In the genomic region with DNA sequence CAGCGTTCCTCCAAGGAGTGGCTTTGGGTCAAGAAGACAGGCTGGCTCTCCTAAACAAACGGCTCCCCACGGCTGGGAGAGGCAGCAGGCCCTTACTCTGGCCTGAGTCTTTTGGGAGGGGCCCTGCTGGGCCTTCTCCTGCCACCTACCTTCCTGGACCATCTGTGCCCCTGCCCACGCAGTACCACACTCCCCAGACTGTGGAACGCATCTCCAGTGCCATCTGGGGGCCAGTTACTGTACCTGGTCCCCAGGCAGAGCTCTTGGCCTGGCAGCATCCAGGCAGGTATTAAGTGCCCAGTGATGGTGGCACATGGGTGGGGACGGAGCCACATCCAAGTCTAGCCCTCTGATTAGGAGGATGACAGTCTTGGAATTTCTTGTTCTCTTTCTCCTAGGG, we compare ENCODE assay signal across 1 cellular context.
TF ChIP-seq lines count a peak whose summit lies in the region.

No MANE protein-coding gene starts in this region.

TF ChIP-seq in HCT116, 20 proteins besides CTCF, POLR2A, EP300 and RAD21:
- peak; percentile 45; the same call in 1 of the 2 replicates for TF ChIP-seq EGR1 (IDR thresholded peaks at IDR 0.05; ENCODE audit: low read depth)
- no peak for TF ChIP-seq EZH2phosphoT487 (IDR thresholded peaks at IDR 0.05; ENCODE audit: borderline replicate concordance)
